32 cellular contexts compared by ENCODE assay signal in the genomic region with DNA sequence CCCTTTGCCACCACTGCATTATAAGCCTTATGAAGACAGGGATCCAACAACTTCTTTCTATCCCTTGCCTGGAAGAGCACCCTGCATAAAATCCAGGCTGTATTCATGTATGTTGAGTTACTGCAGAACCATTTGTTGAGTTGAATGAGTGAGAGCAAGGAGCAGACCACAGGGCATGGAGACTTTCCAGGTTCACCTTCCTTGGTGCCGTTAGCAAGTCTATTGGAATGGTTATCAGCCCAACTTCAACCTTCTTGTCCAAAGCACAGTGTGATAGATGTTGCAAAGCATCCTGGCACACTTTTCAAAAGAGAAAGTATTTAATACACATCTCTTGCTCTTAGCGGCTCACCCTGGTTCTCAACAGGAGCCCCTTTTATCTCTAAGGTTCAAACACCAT.
"Had no signal": no experiment of that assay in that cellular context is flagged by ENCODE, and none has a peak within 500 bp of the region (broad histone marks: within the 10 kb centered on the region; RNA-seq: fewer than 3 reads in every experiment).

No MANE protein-coding gene starts in this region.

- DNase-seq: Karpas-422, Kasumi-1, KG1, MG63, MM.1S, MV-4-11, NCI-H1048, NCI-H1092, NCI-H1092 treated with DMSO at 0.1 percent for 48 hours, NCI-H1105, NCI-H1105 treated with DMSO at 0.1 percent for 48 hours, NCI-H1417 treated with DMSO at 0.1 percent for 48 hours, NCI-H1436, NCI-H1436 treated with DMSO at 0.1 percent for 48 hours, NCI-H146, NCI-H1694, NCI-H1694 treated with DMSO at 0.1 percent for 48 hours, NCI-H187, NCI-H187 treated with DMSO at 0.1 percent for 48 hours, NCI-H1930, NCI-H2029, NCI-H2029 treated with DMSO at 0.1 percent for 48 hours, NCI-H2081, NCI-H2081 treated with DMSO at 0.1 percent for 48 hours, NCI-H2107, NCI-H2171, NCI-H2171 treated with DMSO at 0.1 percent for 48 hours, NCI-H2227 treated with DMSO at 0.1 percent for 48 hours, NCI-H345, NCI-H446, NCI-H446 treated with DMSO at 0.1 percent for 48 hours had no signal

- H3K9ac ChIP-seq: KMS-11 had no signal

- H3K36me3 ChIP-seq: MG63 had no signal

- H3K9me3 ChIP-seq: MG63 had no signal

- H3K4me2 ChIP-seq: KMS-11 had no signal

- H3K4me3 ChIP-seq: MG63 had no signal

- H3K27ac ChIP-seq: KMS-11 had no signal
